In genomic region chr7:102572320-102573245, GRCh38 we compare ENCODE assay signal across 8 cellular contexts. TPM values are rescaled to one million over a fixed set of nuclear protein-coding genes. Genes with fewer than 3 reads are reported as not detected.
DNase-seq lines count a peak whose midpoint lies in the region; ATAC-seq, FAIRE-seq and TF ChIP-seq lines count a peak whose summit lies in the region.
"Not testable (repeated sequence)": the region's sequence is repeated elsewhere in the genome, so short reads cannot be mapped to it uniquely, and the experiment has no call there.

POLR2J3 (minus strand) TSS chr7:102572583; CDS start chr7:102572521, 62 bp downstream.

- not testable (repeated sequence) for H3K27me3 ChIP-seq in PC-3 (ENCODE audit: low read length)

- not testable (repeated sequence) for H3K4me2 ChIP-seq in A549
- peak within 1 kb of the TSS; percentile 70 for H3K4me2 ChIP-seq in PC-3 (ENCODE audit: low read length)

- H3K4me1 ChIP-seq in A549; PC-3 (ENCODE audit: insufficient read depth, low read length): not testable (repeated sequence)

- peak within 1 kb of the TSS; percentile 72 for H3K4me3 ChIP-seq in A549
- peak within 1 kb of the TSS; percentile 75 for H3K4me3 ChIP-seq in PC-3 (ENCODE audit: low read length)

- POLR2A ChIA-PET in A549 (lab: Yijun Ruan, JAX); PC-3 (lab: Charles Lee; ENCODE audit: unreplicated experiment): not testable (repeated sequence)

- not testable (repeated sequence) for TF ChIP-seq EP300 in A549 (IDR thresholded peaks at IDR 0.05)

- WGBS in A549 (ENCODE audit: missing lambda C conversion rate): under 1% methylated on average over 18 of the region's 61 CpGs

- H3K9me3 ChIP-seq in A549; PC-3 (ENCODE audit: low read length): not testable (repeated sequence)

- peak within 1 kb of the TSS; percentile 67; the same call in 1 of the 2 replicates for H2AFZ ChIP-seq in PC-3 (ENCODE audit: low read length)

- CTCF ChIA-PET in A549 (lab: Yijun Ruan, JAX); PC-3 (lab: Charles Lee): not testable (repeated sequence)

- H3K79me2 ChIP-seq in PC-3 (ENCODE audit: low read length): not testable (repeated sequence)

- H3K27ac ChIP-seq in A549: peak within 1 kb of the TSS; percentile 81 to 91
- not testable (repeated sequence) for H3K27ac ChIP-seq in PC-3 (ENCODE audit: low read length)

- not testable (repeated sequence) for H4K20me1 ChIP-seq in PC-3 (ENCODE audit: low read length)

- not testable (repeated sequence) for H3K9me2 ChIP-seq in PC-3 (replicated peaks; ENCODE audit: low read length)

- TF ChIP-seq RAD21 in A549 (conservative IDR thresholded peaks at IDR 0.05 in 1 of 2, IDR thresholded peaks at IDR 0.05 in 1 of 2): not testable (repeated sequence)

- peak; percentile 11; the same call in 1 of the 2 replicates for TF ChIP-seq POLR2A in A549 (IDR thresholded peaks at IDR 0.05; ENCODE audit: low read length)

- in situ Hi-C loops in endometrial microvascular endothelial cells (cut with HindIII; ENCODE audit: inconsistent ontology term, low pct_unique_long_range_greater_than_20kb, low sequenced_read_pairs): not testable (repeated sequence)

- FAIRE-seq in A549 (lab: Jason Lieb, UNC): not testable (repeated sequence)

- TSS peak; percentile 87 for BruUV-seq in PC-3 (replicated peaks; lab: Mats Ljungman, UMichigan)

- not testable (repeated sequence) for H3F3A ChIP-seq in PC-3 (ENCODE audit: low read length, unreplicated experiment)

- intact Hi-C loops in PC-3 (cut with micrococcal nuclease): not testable (repeated sequence)

- not testable (repeated sequence) for H3K36me3 ChIP-seq in PC-3 (ENCODE audit: low read depth, low read length)

- ATAC-seq in A549: peak; percentile 84 to 92
- ATAC-seq in GM18870 (IDR thresholded peaks at IDR 0.05; ENCODE audit: unreplicated experiment): peak; percentile 88
- peak; percentile 87 for ATAC-seq in HG02938 (IDR thresholded peaks at IDR 0.05; ENCODE audit: unreplicated experiment)
- peak; percentile 92 for ATAC-seq in PC-3

- peak; percentile 35 for TF ChIP-seq CTCF in A549 (IDR thresholded peaks at IDR 0.05)
- TF ChIP-seq CTCF in PC-3 (conservative IDR thresholded peaks at IDR 0.05; ENCODE audit: low read depth, low read length): peak; percentile 31

- H3K9ac ChIP-seq in PC-3 (ENCODE audit: low read length): peak within 1 kb of the TSS; percentile 77

- DNase-seq in A549 (ENCODE audit: low read depth in 1 of 2, low spot score in 1 of 2) (peak in 1 of 2 experiments; percentile 84), PC-3 (peak; percentile 91), medulla oblongata (ENCODE audit: extremely low spot score) (peak; percentile 97)
- peak; percentile 100 for DNase-seq in activated T-cell treated with anti-CD3 and anti-CD28 coated beads, Interleukin-2, amount 50 U/mL, for 1 hour
- DNase-seq in stimulated activated CD4-positive, alpha-beta T cell treated with anti-CD3 and anti-CD28 coated beads, Interleukin-15, amount 100 ng/mL, for 48 hours (ENCODE audit: low read depth in 2 of 2): peak; percentile 92 to 99

TF ChIP-seq in A549, 52 proteins besides CTCF, POLR2A, EP300 and RAD21:
- peak; percentile 93 for TF ChIP-seq PHF8 (IDR thresholded peaks at IDR 0.05; ENCODE audit: borderline replicate concordance, low read depth)
- peak; percentile 71 for TF ChIP-seq KDM5A (IDR thresholded peaks at IDR 0.05)
- peak in 1 of 2 experiments; percentile 60; a peak in 2 of 5 replicates for TF ChIP-seq JUN (IDR thresholded peaks at IDR 0.05)

RNA-seq across cellular contexts. Expression of gene POLR2J3, which starts in this region (rescaled TPM):
- polyA plus RNA-seq in A549 (2011; rRNA removed) (29.5 and 52.4 TPM in 2 replicates), A549 (2017; fragmentation: RNase III; extraction: RNeasy Plus Mini Kit Qiagen cat#74134 plus additional on column Dnase treatment) (22.2 to 33.4 TPM (median 25.5 TPM) in 3 replicates)
- 10.4 and 12.5 TPM in 2 replicates for polyA plus RNA-seq in A549 (2012; cell fraction: cytosol; rRNA removed)
- polyA plus RNA-seq in A549 (2012; cell fraction: nucleus; rRNA removed): 35.7 and 35.9 TPM in 2 replicates
- 51.9 and 59.4 TPM in 2 replicates for polyA minus RNA-seq in A549 (2011; rRNA and poly(A)+ RNA removed)
- total RNA-seq in PC-3 (2014; rRNA removed) (14.5 and 35.2 TPM in 2 replicates), endometrial microvascular endothelial cells (ENCODE audit: inconsistent ontology term) (14.7 TPM)
